In genomic region chr22:24997023-24997422, GRCh38 we compare ENCODE assay signal across 20 cellular contexts. TPM values are rescaled to one million over a fixed set of nuclear protein-coding genes. Genes with fewer than 3 reads are reported as not detected.
DNase-seq lines count a peak whose midpoint lies in the region; FAIRE-seq and TF ChIP-seq lines count a peak whose summit lies in the region.
"Had no signal": no experiment of that assay in that cellular context is flagged by ENCODE, and none has a peak within 500 bp of the region (broad histone marks: within the 10 kb centered on the region; RNA-seq: fewer than 3 reads in every experiment).

No MANE protein-coding gene starts in this region.

- no peak overlapping the region for H2AK5ac ChIP-seq in H1 (ENCODE audit: low read depth, low read length)

- no peaks in the 10 kb centered on the region for H4K20me1 ChIP-seq in H1 (replicated peaks in 1 of 2; ENCODE audit: control insufficient read depth in 1 of 2, insufficient read depth in 2 of 2, low read length in 2 of 2)

- peaks cover 3% of the 10 kb centered on the region; the same call in 1 of the 2 replicates for H3K79me1 ChIP-seq in H1 (ENCODE audit: low read depth, low read length)

- peak overlapping the region; percentile 88; the same call in 1 of the 2 replicates for H2BK15ac ChIP-seq in H1 (ENCODE audit: low read length)

- no peak overlapping the region for H3K4ac ChIP-seq in H1 (replicated peaks; ENCODE audit: insufficient read length, low read depth, low read length)

- peaks cover 0 to 6% of the 10 kb centered on the region in 2 experiments; a peak in 1 of 4 replicates for H3K79me2 ChIP-seq in H1 (ENCODE audit: control insufficient read depth in 1 of 2, insufficient read depth in 2 of 2, low read length in 2 of 2)

- no peak overlapping the region for H2BK120ac ChIP-seq in H1 (replicated peaks; ENCODE audit: low read depth, low read length)

- POLR2A ChIA-PET in H1 (lab: Charles Lee; ENCODE audit: partially characterized antibody) = interaction anchor here (0.8 to 1.2 kb wide), 4 partner anchors 10 to 30 kb away, joined by 3 to 5 read pairs (median 4); no protein-coding TSS in a partner anchor

- 0 out of 2 replicates have a peak overlapping the region, but pooled peaks have one; percentile 8 for H3K4me3 ChIP-seq in BE2C (ENCODE audit: low read depth, low read length)
- H3K4me3 ChIP-seq in NT2/D1 (ENCODE audit: insufficient read length, low read depth) = no peak overlapping the region
- peak overlapping the region in 2 of 4 experiments; percentile 14 to 31; a peak in 3 of 8 replicates for H3K4me3 ChIP-seq in H1 (ENCODE audit: extremely low read depth in 1 of 4, insufficient read depth in 2 of 4, low read depth in 3 of 4, low read length in 4 of 4)
- H3K4me3 ChIP-seq in mucosa of rectum (ENCODE audit: low read length in 2 of 2) = no peak overlapping the region
- H3K4me3 ChIP-seq: heart right ventricle, right lobe of liver had no signal

- CTCF ChIA-PET in H1 (lab: Charles Lee; ENCODE audit: partially characterized antibody) = interaction anchor here (0.9 to 3.4 kb wide), 8 partner anchors 9 to 59 kb away, joined by 3 to 26 read pairs (median 4); no protein-coding TSS in a partner anchor

- TF ChIP-seq EP300 in H1 (IDR thresholded peaks at IDR 0.05; ENCODE audit: borderline replicate concordance in 1 of 2, low read depth in 2 of 2, low read length in 2 of 2) = no peak

- no peaks in the 10 kb centered on the region for H3K9me3 ChIP-seq in BE2C
- H3K9me3 ChIP-seq in NT2/D1 (ENCODE audit: insufficient read depth, low read length) = no peaks in the 10 kb centered on the region
- H3K9me3 ChIP-seq in H1 (ENCODE audit: insufficient read depth in 2 of 2, low read depth in 1 of 2, low read length in 1 of 2) = no peaks in the 10 kb centered on the region
- no peaks in the 10 kb centered on the region for H3K9me3 ChIP-seq in mucosa of rectum (ENCODE audit: control insufficient read depth in 2 of 2, low read length in 2 of 2)
- H3K9me3 ChIP-seq: heart right ventricle, right lobe of liver had no signal

- 60% methylated on average over 6 of the region's 6 CpGs; no CpG with 5 or more reads in 1 of the 2 experiments for WGBS in H1 (ENCODE audit: extremely low coverage in 1 of 2, insufficient coverage in 1 of 2, insufficient read length in 1 of 2, insufficient replicate concordance in 2 of 2, low coverage in 1 of 2, low lambda C conversion rate in 2 of 2, missing lambda C conversion rate in 1 of 2), 2 experiments

- no peak overlapping the region for H3K18ac ChIP-seq in H1 (ENCODE audit: extremely low read depth, low read length)

- H3K56ac ChIP-seq in H1 (replicated peaks; ENCODE audit: insufficient read length, low read depth, low read length) = no peak overlapping the region

- no peaks in the 10 kb centered on the region for H3K27me3 ChIP-seq in BE2C
- no peaks in the 10 kb centered on the region for H3K27me3 ChIP-seq in NT2/D1 (ENCODE audit: insufficient read depth, insufficient read length)
- H3K27me3 ChIP-seq in H1 (replicated peaks in 1 of 4; ENCODE audit: control insufficient read depth in 3 of 4, extremely low read depth in 1 of 4, insufficient read depth in 3 of 4, low read length in 3 of 4) = no peaks in the 10 kb centered on the region
- H3K27me3 ChIP-seq in mucosa of rectum (ENCODE audit: control insufficient read depth in 2 of 2, insufficient read depth in 2 of 2, low read length in 2 of 2) = no peaks in the 10 kb centered on the region
- H3K27me3 ChIP-seq: heart right ventricle, right lobe of liver had no signal

- no peaks in the 10 kb centered on the region for H3K36me3 ChIP-seq in BE2C
- H3K36me3 ChIP-seq in NT2/D1 (ENCODE audit: insufficient read depth, insufficient read length, low read length) = no peaks in the 10 kb centered on the region
- no peaks in the 10 kb centered on the region for H3K36me3 ChIP-seq in H1 (ENCODE audit: control insufficient read depth in 2 of 4, insufficient read depth in 4 of 4, low read length in 3 of 4)
- H3K36me3 ChIP-seq in mucosa of rectum (ENCODE audit: control insufficient read depth in 2 of 2, insufficient read depth in 2 of 2, low read length in 2 of 2) = no peaks in the 10 kb centered on the region
- H3K36me3 ChIP-seq: heart right ventricle, right lobe of liver had no signal

- H3K14ac ChIP-seq in H1 (ENCODE audit: insufficient read length) = no peak overlapping the region

- DNase-seq in BE2C (no peak), NT2/D1 (ENCODE audit: low read depth, low spot score) (no peak), H1 (ENCODE audit: low read depth in 1 of 2, low spot score in 2 of 2) (no peak), SW480 (ENCODE audit: low spot score) (no peak), iPS-NIHi11 (ENCODE audit: low spot score) (no peak), T-helper 1 cell (no peak), mesenteric fat pad (ENCODE audit: low spot score) (no peak)
- DNase-seq: activated CD4-positive, alpha-beta memory T cell treated with anti-CD3 and anti-CD28 coated beads for 36 hours; activated T-cell treated with anti-CD3 and anti-CD28 coated beads, Interleukin-2, amount 50 U/mL, for 48 hours; HFFc6; MM.1S; occipital lobe; right lobe of liver; stimulated activated CD4-positive, alpha-beta T cell treated with anti-CD3 and anti-CD28 coated beads, Interleukin-2, amount 100 ng/mL, for 24 hours had no signal

- 0 out of 2 replicates have a peak overlapping the region, but pooled peaks have one; percentile 22 for H2BK12ac ChIP-seq in H1 (ENCODE audit: low read depth, low read length)

- peak overlapping the region; percentile 51 to 55 for H3K4me2 ChIP-seq in H1 (ENCODE audit: insufficient read depth in 1 of 2, low read depth in 2 of 2, low read length in 2 of 2)

- TF ChIP-seq POLR2A in H1 (IDR thresholded peaks at IDR 0.05; ENCODE audit: control extremely low read depth in 1 of 2, low read depth in 2 of 2, low read length in 2 of 2) = no peak

- H4K91ac ChIP-seq in H1 (replicated peaks; ENCODE audit: insufficient read length, low read length) = no peak overlapping the region

- no peak for TF ChIP-seq RAD21 in H1 (IDR thresholded peaks at IDR 0.05 in 1 of 2, conservative IDR thresholded peaks at IDR 0.05 in 1 of 2; ENCODE audit: low read depth in 2 of 2, low read length in 2 of 2)

- TF ChIP-seq CTCF in BE2C (IDR thresholded peaks at IDR 0.05; ENCODE audit: low read depth, low read length) (no peak), H1 (IDR thresholded peaks at IDR 0.05; ENCODE audit: control extremely low read depth in 1 of 3, insufficient read depth in 1 of 3, low read depth in 1 of 3, low read length in 3 of 3) (no peak)

- H3K23me2 ChIP-seq in H1 (ENCODE audit: low read depth, low read length) = 0 out of 2 replicates have a peak, but pooled peaks cover 2% of the 10 kb centered on the region

- H2BK5ac ChIP-seq in H1 (ENCODE audit: low read depth, low read length) = peak overlapping the region; percentile 40; the same call in 1 of the 2 replicates

- H2AFZ ChIP-seq in H1 (ENCODE audit: low read length) = no peak overlapping the region

- no peak overlapping the region for H2BK20ac ChIP-seq in H1 (ENCODE audit: low read length)

- H3K9ac ChIP-seq in NT2/D1 (ENCODE audit: insufficient read length, low read depth) = peak overlapping the region; percentile 13
- H3K9ac ChIP-seq in H1 (replicated peaks in 1 of 4; ENCODE audit: extremely low read depth in 1 of 4, low read depth in 3 of 4, low read length in 3 of 4) = no peak overlapping the region
- H3K9ac ChIP-seq in mucosa of rectum (ENCODE audit: low read depth in 1 of 2, low read length in 2 of 2) = no peak overlapping the region

- H3K27ac ChIP-seq in H1 (ENCODE audit: low read depth, low read length) (peak overlapping the region; percentile 20; the same call in 1 of the 2 replicates), mucosa of rectum (ENCODE audit: low read depth in 2 of 2, low read length in 2 of 2) (peak overlapping the region; percentile 61 to 72)
- H3K27ac ChIP-seq: right lobe of liver had no signal

- peaks cover 24% of the 10 kb centered on the region for H3K4me1 ChIP-seq in BE2C
- H3K4me1 ChIP-seq in NT2/D1 (ENCODE audit: insufficient read depth, insufficient read length) = peaks cover 8% of the 10 kb centered on the region
- H3K4me1 ChIP-seq in H1 (replicated peaks in 1 of 4; ENCODE audit: control insufficient read depth in 3 of 4, insufficient read depth in 4 of 4, low read length in 3 of 4) = peaks cover 15 to 24% (median 18%) of the 10 kb centered on the region in 4 experiments
- peaks cover 33 to 43% of the 10 kb centered on the region in 2 donors for H3K4me1 ChIP-seq in mucosa of rectum (ENCODE audit: control insufficient read depth in 2 of 2, insufficient read depth in 2 of 2, low read length in 2 of 2)

- H4K5ac ChIP-seq in H1 (ENCODE audit: insufficient read length, low read depth, low read length) = no peak overlapping the region

- H4K8ac ChIP-seq in H1 (ENCODE audit: extremely low read depth, insufficient read depth, low read length) = no peak overlapping the region

- H3K23ac ChIP-seq in H1 (ENCODE audit: insufficient read length) = no peak overlapping the region

- FAIRE-seq in H1 (lab: Jason Lieb, UNC) = no peak
- FAIRE-seq: HepG2, TTC549 had no signal

TF ChIP-seq in H1, 55 proteins besides CTCF, POLR2A, EP300 and RAD21:
- TF ChIP-seq TCF12 (IDR thresholded peaks at IDR 0.05; ENCODE audit: low read depth, low read length) = no peak

RNA-seq across cellular contexts. Expression of gene KIAA1671, which starts 44.5 kb away (rescaled TPM):
- 4.3 TPM for polyA plus RNA-seq in BE2C (2012; ENCODE audit: insufficient read depth, insufficient read length, low read depth)
- total RNA-seq in H1 (2021; fragmentation: NEBNext Ultra II Directional; extraction: Animal tissue kit (Norgen Biotek cat#: 25700)) = 22.6 and 23.9 TPM in 2 replicates
- 5.9 and 6.4 TPM in 2 replicates for polyA plus RNA-seq in H1 (2011; rRNA removed)
- polyA plus RNA-seq in H1 (2011; cell fraction: cytosol; rRNA removed) = 5.4 TPM
- 9.8 TPM for polyA plus RNA-seq in H1 (2011; cell fraction: nucleus; rRNA removed)
- polyA plus RNA-seq in H1 (2012, experiment 1 of 2) = 8.0 to 11.3 TPM (median 9.2 TPM) in 4 replicates
- polyA plus RNA-seq in H1 (2012, experiment 2 of 2) = 2.7 TPM
- 10.4 TPM for polyA plus RNA-seq in H1 (2013, experiment 1 of 2)
- 10.1 TPM for polyA plus RNA-seq in H1 (2013, experiment 2 of 2)
- polyA minus RNA-seq in H1 (2011; rRNA and poly(A)+ RNA removed) = 16.1 and 18.8 TPM in 2 replicates
- 11.6 TPM for polyA minus RNA-seq in H1 (2011; cell fraction: cytosol; rRNA and poly(A)+ RNA removed)
- polyA minus RNA-seq in H1 (2011; cell fraction: nucleus; rRNA and poly(A)+ RNA removed) = 19.4 TPM
- total RNA-seq in mesenteric fat pad = 14.9 TPM

RNA-seq across cellular contexts. Expression of gene LHFPL7, which starts 50.5 kb away (rescaled TPM):
- not detected for polyA plus RNA-seq in BE2C (2012; ENCODE audit: insufficient read depth, insufficient read length, low read depth)
- total RNA-seq in H1 (2021; fragmentation: NEBNext Ultra II Directional; extraction: Animal tissue kit (Norgen Biotek cat#: 25700)) = not detected in 2 replicates
- polyA plus RNA-seq in H1 (2011; rRNA removed) = not detected in 2 replicates
- not detected for polyA plus RNA-seq in H1 (2011; cell fraction: cytosol; rRNA removed)
- not detected for polyA plus RNA-seq in H1 (2011; cell fraction: nucleus; rRNA removed)
- not detected in 4 replicates for polyA plus RNA-seq in H1 (2012, experiment 1 of 2)
- not detected for polyA plus RNA-seq in H1 (2012, experiment 2 of 2)
- not detected for polyA plus RNA-seq in H1 (2013, experiment 1 of 2)
- polyA plus RNA-seq in H1 (2013, experiment 2 of 2) = not detected
- not detected in 2 replicates for polyA minus RNA-seq in H1 (2011; rRNA and poly(A)+ RNA removed)
- polyA minus RNA-seq in H1 (2011; cell fraction: cytosol; rRNA and poly(A)+ RNA removed) = not detected
- not detected for polyA minus RNA-seq in H1 (2011; cell fraction: nucleus; rRNA and poly(A)+ RNA removed)
- not detected for total RNA-seq in mesenteric fat pad
- total RNA-seq: activated CD4-positive, alpha-beta memory T cell treated with anti-CD3 and anti-CD28 coated beads for 36 hours; activated naive CD4-positive, alpha-beta T cell treated with anti-CD3 and anti-CD28 coated beads, Interleukin-2, amount 50 U/mL, for 72 hours; heart right ventricle; HepG2; HFFc6; mucosa of gallbladder; occipital lobe; right lobe of liver had no signal
- polyA plus RNA-seq: heart right ventricle, HepG2 had no signal
